1 cellular context compared by ENCODE assay signal in genomic region chr11:70104961-70105360, GRCh38.
TF ChIP-seq lines count a peak whose summit lies in the region.

No MANE protein-coding gene starts in this region.

TF ChIP-seq in WTC11, 78 proteins besides CTCF, POLR2A, EP300 and RAD21:
- no peak for TF ChIP-seq PRDM15 (CRISPR knock-in tag; IDR thresholded peaks at IDR 0.05)
- TF ChIP-seq RORB (CRISPR knock-in tag; IDR thresholded peaks at IDR 0.05), result no peak
- no peak for TF ChIP-seq ZSCAN18 (CRISPR knock-in tag; IDR thresholded peaks at IDR 0.05)
- no peak for TF ChIP-seq ZNF423 (CRISPR knock-in tag; IDR thresholded peaks at IDR 0.05)
- no peak for TF ChIP-seq USF2 (CRISPR knock-in tag; IDR thresholded peaks at IDR 0.05)
- no peak for TF ChIP-seq ATF2 (CRISPR knock-in tag; IDR thresholded peaks at IDR 0.05; ENCODE audit: borderline replicate concordance, low read depth)
- TF ChIP-seq ZNF512 (CRISPR knock-in tag; IDR thresholded peaks at IDR 0.05; ENCODE audit: borderline replicate concordance), result no peak
- TF ChIP-seq AFF4 (CRISPR knock-in tag; IDR thresholded peaks at IDR 0.05; ENCODE audit: borderline replicate concordance), result no peak
- no peak for TF ChIP-seq CBFB (CRISPR knock-in tag; IDR thresholded peaks at IDR 0.05; ENCODE audit: low read depth)
- TF ChIP-seq ATF3 (CRISPR knock-in tag; conservative IDR thresholded peaks at IDR 0.05), result no peak
- TF ChIP-seq JUN (CRISPR knock-in tag; IDR thresholded peaks at IDR 0.05), result no peak
- TF ChIP-seq ZNF232 (CRISPR knock-in tag; IDR thresholded peaks at IDR 0.05), result no peak
- TF ChIP-seq PRRX2 (CRISPR knock-in tag; IDR thresholded peaks at IDR 0.05), result no peak
- TF ChIP-seq GTF2I (CRISPR knock-in tag; conservative IDR thresholded peaks at IDR 0.05), result no peak
